19 cellular contexts compared by ENCODE assay signal in the genomic region with DNA sequence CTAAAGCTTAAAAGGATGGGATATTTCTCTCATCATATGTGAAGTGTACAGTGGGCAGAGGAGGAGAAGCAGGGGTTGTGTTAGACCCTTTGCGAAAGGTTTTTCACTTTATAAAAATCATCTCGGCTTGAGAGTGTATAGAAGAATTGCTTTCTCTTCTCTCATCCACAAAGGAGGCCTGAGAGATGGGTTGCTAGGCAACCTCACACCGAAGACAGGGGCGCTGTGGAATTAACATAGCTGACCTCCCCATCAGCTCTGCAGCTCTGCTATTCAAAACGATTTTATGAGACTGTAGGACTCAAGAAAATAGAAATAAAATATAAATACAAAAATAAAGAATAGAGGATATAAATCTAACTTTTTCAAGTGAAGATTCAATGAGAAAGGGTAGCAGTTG.
DNase-seq lines count a peak whose midpoint lies in the region; ATAC-seq, FAIRE-seq and TF ChIP-seq lines count a peak whose summit lies in the region.
"Had no signal": no experiment of that assay in that cellular context is flagged by ENCODE, and none has a peak within 500 bp of the region (broad histone marks: within the 10 kb centered on the region; RNA-seq: fewer than 3 reads in every experiment).

No MANE protein-coding gene starts in this region.

- peaks cover 12% of the 10 kb centered on the region for H3K36me3 Mint-ChIP-seq in type B pancreatic cell
- peaks cover 12% of the 10 kb centered on the region for H3K36me3 Mint-ChIP-seq in natural killer cell treated with Interleukin-12 subunit alpha and Interleukin-12 subunit beta and Interleukin-15 and Interleukin-18, amount 100 ng/mL, for 72 hours
- H3K36me3 Mint-ChIP-seq in CD4-positive, alpha-beta T cell (ENCODE audit: low read depth): peaks cover 37% of the 10 kb centered on the region

- no peak for TF ChIP-seq CTCF in type B pancreatic cell (conservative IDR thresholded peaks at IDR 0.05)
- TF ChIP-seq CTCF in HepG2 (CRISPR knock-in tag; IDR thresholded peaks at IDR 0.05): no peak
- no peak for TF ChIP-seq CTCF in CD4-positive, alpha-beta T cell (IDR thresholded peaks at IDR 0.05)

- CTCF ChIA-PET in HepG2 (lab: Yijun Ruan, JAX; ENCODE audit: low intra/inter-chr PET ratio, low total read pairs): no interaction called here
- CTCF ChIA-PET in CD4-positive, alpha-beta T cell (lab: Charles Lee): no interaction called here

- H3K9me3 ChIP-seq in HepG2 (ENCODE audit: low read length): peaks cover 16% of the 10 kb centered on the region; the same call in 1 of the 2 replicates
- H3K9me3 ChIP-seq in CD4-positive, alpha-beta T cell (ENCODE audit: control insufficient read depth, low read length): peaks cover 11% of the 10 kb centered on the region
- H3K9me3 ChIP-seq: Peyer's patch, right lobe of liver had no signal

- no peaks in the 10 kb centered on the region for H3K9me3 Mint-ChIP-seq in type B pancreatic cell
- peaks cover 8% of the 10 kb centered on the region for H3K9me3 Mint-ChIP-seq in natural killer cell treated with Interleukin-12 subunit alpha and Interleukin-12 subunit beta and Interleukin-15 and Interleukin-18, amount 100 ng/mL, for 72 hours
- peaks cover 5% of the 10 kb centered on the region for H3K9me3 Mint-ChIP-seq in CD4-positive, alpha-beta T cell

- no peaks in the 10 kb centered on the region for H3K36me3 ChIP-seq in HepG2 (replicated peaks in 1 of 2; ENCODE audit: control insufficient read depth in 1 of 2, insufficient read depth in 2 of 2, low read length in 2 of 2)
- H3K36me3 ChIP-seq: Peyer's patch, right lobe of liver had no signal

- H4K20me1 ChIP-seq in HepG2 (ENCODE audit: insufficient read depth, low read length): no peaks in the 10 kb centered on the region

- no peak overlapping the region for H3K9ac ChIP-seq in HepG2 (ENCODE audit: insufficient read depth, low read depth, low read length)
- H3K9ac ChIP-seq: KMS-11 had no signal

- FAIRE-seq in HepG2 (lab: Jason Lieb, UNC): no peak
- FAIRE-seq: TTC549 had no signal

- no peak overlapping the region for H3K4me3 Mint-ChIP-seq in type B pancreatic cell
- no peak overlapping the region for H3K4me3 Mint-ChIP-seq in natural killer cell treated with Interleukin-12 subunit alpha and Interleukin-12 subunit beta and Interleukin-15 and Interleukin-18, amount 100 ng/mL, for 72 hours
- no peak overlapping the region for H3K4me3 Mint-ChIP-seq in CD4-positive, alpha-beta T cell
- H3K4me3 Mint-ChIP-seq: activated naive CD4-positive, alpha-beta T cell treated with anti-CD3 and anti-CD28 coated beads for 36 hours; mesothelial cell of epicardium had no signal

- 82% methylated on average over 5 of the region's 5 CpGs for WGBS in HepG2 (ENCODE audit: low lambda C conversion rate)

- ATAC-seq in GM19452 (IDR thresholded peaks at IDR 0.05; ENCODE audit: unreplicated experiment) (peak; percentile 11), HepG2 (no peak)
- no peak for ATAC-seq in natural killer cell treated with Interleukin-12 subunit alpha and Interleukin-12 subunit beta and Interleukin-15 and Interleukin-18, amount 100 ng/mL, for 72 hours
- ATAC-seq in CD4-positive, alpha-beta T cell (ENCODE audit: poor library complexity): no peak
- ATAC-seq: right lobe of liver had no signal

- POLR2A ChIA-PET in HepG2 (lab: Yijun Ruan, JAX): no interaction called here
- POLR2A ChIA-PET in CD4-positive, alpha-beta T cell (lab: Charles Lee): no interaction called here

- DNase-seq in Ammon's horn (ENCODE audit: low spot score) (peak; percentile 46), NCI-H2227 treated with DMSO at 0.1 percent for 48 hours (lab: John Stamatoyannopoulos, UW) (peak; percentile 90), left kidney (ENCODE audit: low read depth, low spot score) (peak; percentile 13), type B pancreatic cell (ENCODE audit: extremely low spot score, unreplicated experiment) (no peak), HepG2 (ENCODE audit: low spot score) (no peak)
- no peak for DNase-seq in natural killer cell treated with Interleukin-12 subunit alpha and Interleukin-12 subunit beta and Interleukin-15 and Interleukin-18, amount 100 ng/mL, for 72 hours (ENCODE audit: low spot score)
- no peak for DNase-seq in CD4-positive, alpha-beta T cell
- DNase-seq: erythroblast; GF-D8; NCI-H510A; Peyer's patch; right lobe of liver; stimulated activated CD4-positive, alpha-beta T cell treated with anti-CD3 and anti-CD28 coated beads, Interleukin-1b, Interleukin-23, amount 100 ng/mL, for 48 hours had no signal

- no peak for TF ChIP-seq RAD21 in HepG2 (CRISPR knock-in tag; IDR thresholded peaks at IDR 0.05)

- H3K27ac ChIP-seq in HepG2 (ENCODE audit: extremely low read length, insufficient read depth, low read length): no peak overlapping the region
- H3K27ac ChIP-seq in CD4-positive, alpha-beta T cell (ENCODE audit: low read depth, low read length): no peak overlapping the region
- H3K27ac ChIP-seq: coronary artery, KMS-11, Peyer's patch, right lobe of liver had no signal

- intact Hi-C loops in HepG2 (cut with micrococcal nuclease; ENCODE audit: unreplicated experiment): no loop called here
- intact Hi-C loops in CD4-positive, alpha-beta T cell (cut with DNase I, micrococcal nuclease): no loop called here

- no peak overlapping the region for H3K4me2 ChIP-seq in HepG2 (ENCODE audit: low read depth, low read length)
- H3K4me2 ChIP-seq: KMS-11 had no signal

- H2AFZ ChIP-seq in HepG2 (ENCODE audit: low read length): no peak overlapping the region

- no peaks in the 10 kb centered on the region for H3K79me2 ChIP-seq in HepG2 (ENCODE audit: insufficient read depth, low read length)

- peaks cover 21% of the 10 kb centered on the region for H3K4me1 Mint-ChIP-seq in type B pancreatic cell (ENCODE audit: unreplicated experiment)
- H3K4me1 Mint-ChIP-seq in natural killer cell treated with Interleukin-12 subunit alpha and Interleukin-12 subunit beta and Interleukin-15 and Interleukin-18, amount 100 ng/mL, for 72 hours (ENCODE audit: low read depth in 2 of 2): no peaks in the 10 kb centered on the region
- H3K4me1 Mint-ChIP-seq in CD4-positive, alpha-beta T cell (ENCODE audit: low read depth): no peaks in the 10 kb centered on the region

- no peak overlapping the region for H3K4me3 ChIP-seq in HepG2 (replicated peaks in 1 of 3; ENCODE audit: insufficient read depth in 1 of 3, low read depth in 2 of 3, low read length in 3 of 3)
- H3K4me3 ChIP-seq: coronary artery, Peyer's patch, right lobe of liver had no signal

- TF ChIP-seq EP300 in HepG2 (IDR thresholded peaks at IDR 0.05; ENCODE audit: low read depth in 2 of 2, low read length in 2 of 2): no peak
- no peak for TF ChIP-seq EP300 in HepG2 (CRISPR knock-in tag; IDR thresholded peaks at IDR 0.05; ENCODE audit: borderline replicate concordance)

- no peak for TF ChIP-seq POLR2A in HepG2 (IDR thresholded peaks at IDR 0.05; ENCODE audit: insufficient read depth in 1 of 2, low read depth in 2 of 2, low read length in 2 of 2)

- no peaks in the 10 kb centered on the region for H3K27me3 ChIP-seq in HepG2 (ENCODE audit: control insufficient read depth in 1 of 2, insufficient read depth in 2 of 2, low read length in 2 of 2)
- H3K27me3 ChIP-seq in CD4-positive, alpha-beta T cell (ENCODE audit: control insufficient read depth, insufficient read depth, low read length): no peaks in the 10 kb centered on the region
- H3K27me3 ChIP-seq: Peyer's patch, right lobe of liver had no signal

- no peak overlapping the region for H3K27ac Mint-ChIP-seq in type B pancreatic cell
- no peak overlapping the region for H3K27ac Mint-ChIP-seq in natural killer cell treated with Interleukin-12 subunit alpha and Interleukin-12 subunit beta and Interleukin-15 and Interleukin-18, amount 100 ng/mL, for 72 hours
- no peak overlapping the region for H3K27ac Mint-ChIP-seq in CD4-positive, alpha-beta T cell
- H3K27ac Mint-ChIP-seq: activated naive CD4-positive, alpha-beta T cell treated with anti-CD3 and anti-CD28 coated beads for 36 hours; mesothelial cell of epicardium had no signal

- no TSS peak for BruUV-seq in HepG2 (replicated peaks; lab: Mats Ljungman, UMichigan)

- in situ Hi-C loops in HepG2 (cut with HindIII; ENCODE audit: extremely low pct_ligation_motif_present, low pct_unique_long_range_greater_than_20kb): no loop called here

- no peaks in the 10 kb centered on the region for H3K27me3 Mint-ChIP-seq in type B pancreatic cell
- H3K27me3 Mint-ChIP-seq in natural killer cell treated with Interleukin-12 subunit alpha and Interleukin-12 subunit beta and Interleukin-15 and Interleukin-18, amount 100 ng/mL, for 72 hours: no peaks in the 10 kb centered on the region
- no peaks in the 10 kb centered on the region for H3K27me3 Mint-ChIP-seq in CD4-positive, alpha-beta T cell

- no peaks in the 10 kb centered on the region for H3K4me1 ChIP-seq in HepG2 (ENCODE audit: insufficient read depth, low read length)
- H3K4me1 ChIP-seq: Peyer's patch, right lobe of liver had no signal

TF ChIP-seq in HepG2, 621 proteins besides CTCF, POLR2A, EP300 and RAD21 (continues in another document):
- no peak for TF ChIP-seq ZNF101 (CRISPR knock-in tag; IDR thresholded peaks at IDR 0.05; ENCODE audit: borderline replicate concordance, low read depth)
- no peak for TF ChIP-seq ZNF510 (CRISPR knock-in tag; IDR thresholded peaks at IDR 0.05; ENCODE audit: low read depth)
- no peak for TF ChIP-seq SAP130 (CRISPR knock-in tag; IDR thresholded peaks at IDR 0.05; ENCODE audit: low read depth)
- TF ChIP-seq, protein P1, sequence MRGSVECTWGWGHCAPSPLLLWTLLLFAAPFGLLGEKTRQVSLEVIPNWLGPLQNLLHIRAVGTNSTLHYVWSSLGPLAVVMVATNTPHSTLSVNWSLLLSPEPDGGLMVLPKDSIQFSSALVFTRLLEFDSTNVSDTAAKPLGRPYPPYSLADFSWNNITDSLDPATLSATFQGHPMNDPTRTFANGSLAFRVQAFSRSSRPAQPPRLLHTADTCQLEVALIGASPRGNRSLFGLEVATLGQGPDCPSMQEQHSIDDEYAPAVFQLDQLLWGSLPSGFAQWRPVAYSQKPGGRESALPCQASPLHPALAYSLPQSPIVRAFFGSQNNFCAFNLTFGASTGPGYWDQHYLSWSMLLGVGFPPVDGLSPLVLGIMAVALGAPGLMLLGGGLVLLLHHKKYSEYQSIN (CRISPR knock-in tag; IDR thresholded peaks at IDR 0.05; ENCODE audit: borderline replicate concordance): no peak
- no peak for TF ChIP-seq ZNF282 (IDR thresholded peaks at IDR 0.05; ENCODE audit: partially characterized antibody)

Comparison
In these comparisons a context has a peak if more than half of its experiments do, and no peak if none do; other contexts are left out.
1. DNase-seq: peak in Ammon's horn (single experiment), NCI-H2227 treated with DMSO at 0.1 percent for 48 hours (single experiment) and left kidney (single experiment); none in type B pancreatic cell (single experiment), natural killer cell treated with Interleukin-12 subunit alpha and Interleukin-12 subunit beta and Interleukin-15 and Interleukin-18, amount 100 ng/mL, for 72 hours (single experiment), HepG2 (single experiment) and CD4-positive, alpha-beta T cell (0 of 10).